Comparison of ENCODE assay signal across 17 cellular contexts in the genomic region with DNA sequence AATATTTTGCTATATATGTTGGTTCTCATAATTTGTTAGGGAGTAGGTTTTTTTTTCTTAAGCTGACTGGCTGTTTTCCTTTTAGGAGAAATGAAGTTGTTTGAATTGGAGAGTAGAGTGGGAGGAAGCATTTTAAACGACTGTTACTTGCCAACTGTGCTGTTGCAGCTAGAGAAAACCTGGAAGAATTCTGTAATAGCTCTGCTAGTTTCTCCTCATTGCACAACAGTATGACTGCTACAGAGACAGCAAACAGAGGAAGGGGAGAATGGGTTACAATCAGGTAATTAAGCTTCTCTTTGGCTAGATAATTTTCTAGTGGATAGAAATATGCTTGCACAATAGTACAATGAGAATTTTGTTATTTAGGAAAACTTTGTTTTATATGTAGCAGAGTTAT.
DNase-seq lines count a peak whose midpoint lies in the region; ATAC-seq, FAIRE-seq and TF ChIP-seq lines count a peak whose summit lies in the region.
"Had no signal": no experiment of that assay in that cellular context is flagged by ENCODE, and none has a peak within 500 bp of the region (broad histone marks: within the 10 kb centered on the region; RNA-seq: fewer than 3 reads in every experiment).

No MANE protein-coding gene starts in this region.

- FAIRE-seq in HepG2 (lab: Jason Lieb, UNC) = no peak
- FAIRE-seq: astrocyte had no signal

- in situ Hi-C loops in HepG2 (cut with HindIII; ENCODE audit: extremely low pct_ligation_motif_present, low pct_unique_long_range_greater_than_20kb) = no loop called here

- ATAC-seq in Right ventricle myocardium inferior (peak; percentile 89), HepG2 (no peak), aorta (ENCODE audit: low FRiP score) (peak; percentile 81), left colon (no peak), HG03139 (IDR thresholded peaks at IDR 0.05; ENCODE audit: unreplicated experiment) (no peak)
- ATAC-seq: activated CD4-positive, alpha-beta T cell treated with anti-CD3 and anti-CD28 coated beads for 36 hours; T-helper 17 cell had no signal

- no peak for TF ChIP-seq EP300 in HepG2 (IDR thresholded peaks at IDR 0.05; ENCODE audit: low read depth in 2 of 2, low read length in 2 of 2)
- no peak for TF ChIP-seq EP300 in HepG2 (CRISPR knock-in tag; IDR thresholded peaks at IDR 0.05; ENCODE audit: borderline replicate concordance)

- no peak overlapping the region for H2AFZ ChIP-seq in HepG2 (ENCODE audit: low read length)
- H2AFZ ChIP-seq: hepatocyte had no signal

- CTCF ChIA-PET in HepG2 (lab: Yijun Ruan, JAX; ENCODE audit: low intra/inter-chr PET ratio, low total read pairs) = no interaction called here

- no peak for TF ChIP-seq CTCF in HepG2 (CRISPR knock-in tag; IDR thresholded peaks at IDR 0.05)

- H3K27ac ChIP-seq in HepG2 (ENCODE audit: extremely low read length, insufficient read depth, low read length) (no peak overlapping the region), aorta (ENCODE audit: low read depth in 1 of 2, low read length in 2 of 2) (no peak overlapping the region)
- H3K27ac ChIP-seq: hepatocyte had no signal

- 0% methylated on average over 1 of the region's 1 CpG for WGBS in HepG2 (ENCODE audit: low lambda C conversion rate)
- 0 to 3% methylated on average over 1 of the region's 1 CpG for WGBS in aorta, 2 donors

- no peak overlapping the region for H3K4me3 ChIP-seq in HepG2 (replicated peaks in 1 of 3; ENCODE audit: insufficient read depth in 1 of 3, low read depth in 2 of 3, low read length in 3 of 3)
- H3K4me3 ChIP-seq in aorta (ENCODE audit: low read length in 2 of 2) = peak overlapping the region in 1 of 2 donors; percentile 41
- H3K4me3 ChIP-seq: hepatocyte had no signal

- H3K27me3 ChIP-seq in HepG2 (ENCODE audit: control insufficient read depth in 1 of 2, insufficient read depth in 2 of 2, low read length in 2 of 2) (no peaks in the 10 kb centered on the region; a peak in 1 of 5 replicates), aorta (ENCODE audit: control insufficient read depth in 1 of 2, insufficient read depth in 2 of 2, low read length in 1 of 2) (no peaks in the 10 kb centered on the region)
- H3K27me3 ChIP-seq: hepatocyte had no signal

- POLR2A ChIA-PET in HepG2 (lab: Yijun Ruan, JAX) = no interaction called here

- no peak overlapping the region for H3K9ac ChIP-seq in HepG2 (ENCODE audit: insufficient read depth, low read depth, low read length)

- no peak for TF ChIP-seq POLR2A in HepG2 (IDR thresholded peaks at IDR 0.05; ENCODE audit: insufficient read depth in 1 of 2, low read depth in 2 of 2, low read length in 2 of 2)

- H3K4me1 ChIP-seq in HepG2 (ENCODE audit: insufficient read depth, low read length) = no peaks in the 10 kb centered on the region
- H3K4me1 ChIP-seq in aorta (ENCODE audit: control insufficient read depth in 1 of 2, insufficient read depth in 2 of 2, low read length in 2 of 2) = peaks cover 2 to 6% of the 10 kb centered on the region in 2 donors

- H3K4me2 ChIP-seq in HepG2 (ENCODE audit: low read depth, low read length) = no peak overlapping the region
- H3K4me2 ChIP-seq: hepatocyte had no signal

- H3K36me3 ChIP-seq in HepG2 (replicated peaks in 1 of 2; ENCODE audit: control insufficient read depth in 1 of 2, insufficient read depth in 2 of 2, low read length in 2 of 2) (no peaks in the 10 kb centered on the region), aorta (ENCODE audit: control insufficient read depth in 1 of 2, insufficient read depth in 2 of 2, low read length in 1 of 2) (no peaks in the 10 kb centered on the region)

- no TSS peak for BruUV-seq in HepG2 (replicated peaks; lab: Mats Ljungman, UMichigan)

- DNase-seq in Right ventricle myocardium inferior (ENCODE audit: missing footprints) = no peak
- DNase-seq in cardiac septum (ENCODE audit: low spot score) = no peak
- DNase-seq in cerebellum (ENCODE audit: low spot score) = peak; percentile 10
- no peak for DNase-seq in HepG2 (ENCODE audit: low spot score)
- no peak for DNase-seq in aorta
- DNase-seq in NCI-H526 treated with DMSO at 0.1 percent for 48 hours (lab: John Stamatoyannopoulos, UW) = no peak
- no peak for DNase-seq in left colon
- DNase-seq: ACHN; activated CD4-positive, alpha-beta T cell treated with anti-CD3 and anti-CD28 coated beads for 36 hours; activated T-cell treated with anti-CD3 and anti-CD28 coated beads, Interleukin-2, amount 50 U/mL, for 48 hours; DMS53; effector memory CD4-positive, alpha-beta T cell; NCI-H1930; T-helper 17 cell had no signal

- H3K79me2 ChIP-seq in HepG2 (ENCODE audit: insufficient read depth, low read length) = no peaks in the 10 kb centered on the region
- H3K79me2 ChIP-seq: hepatocyte had no signal

- no peak for TF ChIP-seq RAD21 in HepG2 (CRISPR knock-in tag; IDR thresholded peaks at IDR 0.05)

- no peaks in the 10 kb centered on the region for H4K20me1 ChIP-seq in HepG2 (ENCODE audit: insufficient read depth, low read length)

- H3K9me3 ChIP-seq in HepG2 (ENCODE audit: low read length) (no peaks in the 10 kb centered on the region), aorta (ENCODE audit: control insufficient read depth, low read length) (no peaks in the 10 kb centered on the region)

- intact Hi-C loops in Right ventricle myocardium inferior (cut with DNase I) = no loop called here
- intact Hi-C loops in cardiac septum (cut with DNase I) = no loop called here
- intact Hi-C loops in HepG2 (cut with micrococcal nuclease; ENCODE audit: unreplicated experiment) = no loop called here
- intact Hi-C loops in aorta (cut with DNase I) = no loop called here
- intact Hi-C loops in left colon (cut with DNase I, micrococcal nuclease) = no loop called here

TF ChIP-seq in HepG2, 621 proteins besides CTCF, POLR2A, EP300 and RAD21:
- TF ChIP-seq ZNF878 (CRISPR knock-in tag; IDR thresholded peaks at IDR 0.05) (no peak), CEBPB (IDR thresholded peaks at IDR 0.05; ENCODE audit: borderline replicate concordance, low read depth, low read length) (0 out of 2 replicates have a peak, but pooled peaks have one; percentile 11), ZNF367 (CRISPR knock-in tag; IDR thresholded peaks at IDR 0.05; ENCODE audit: borderline replicate concordance) (no peak), ZNF460 (CRISPR knock-in tag; IDR thresholded peaks at IDR 0.05; ENCODE audit: borderline replicate concordance) (no peak)

Comparison
In these comparisons a context has a peak if more than half of its experiments do, and no peak if none do; other contexts are left out.
1. ATAC-seq: peak in Right ventricle myocardium inferior (single experiment) and aorta (single experiment); none in HepG2 (single experiment), left colon (single experiment) and HG03139 (single experiment).